ENCODE assay signal across 25 cellular contexts in the genomic region with DNA sequence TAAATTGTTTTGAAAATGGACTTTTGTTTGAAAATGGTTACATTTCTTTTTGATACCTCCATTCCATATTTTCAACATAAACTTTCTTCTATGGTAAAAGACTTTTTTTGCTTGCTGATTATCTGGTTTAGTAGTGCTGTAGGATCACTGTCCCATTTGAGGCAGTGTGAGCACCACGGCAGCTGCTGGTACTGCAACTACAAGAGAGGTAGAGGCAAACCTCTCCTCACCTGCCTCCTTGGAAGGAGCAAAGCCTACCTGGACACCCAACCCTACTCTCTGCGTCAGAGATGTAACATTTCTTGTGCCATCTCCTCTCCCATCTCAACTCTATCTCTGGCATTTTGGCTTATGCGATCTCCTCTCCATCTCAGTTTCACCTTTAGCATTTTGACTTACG. TPM values are rescaled to one million over a fixed set of nuclear protein-coding genes. Genes with fewer than 3 reads are reported as not detected.
DNase-seq lines count a peak whose midpoint lies in the region; ATAC-seq, FAIRE-seq and TF ChIP-seq lines count a peak whose summit lies in the region.
"Had no signal": no experiment of that assay in that cellular context is flagged by ENCODE, and none has a peak within 500 bp of the region (broad histone marks: within the 10 kb centered on the region; RNA-seq: fewer than 3 reads in every experiment).

No MANE protein-coding gene starts in this region.

- peak; percentile 54 for ATAC-seq in K562
- no peak for ATAC-seq in CD4-positive, alpha-beta T cell (ENCODE audit: poor library complexity)
- no peak for ATAC-seq in CD8-positive, alpha-beta T cell

- H4K20me1 ChIP-seq in K562 (replicated peaks; ENCODE audit: control insufficient read depth, insufficient read depth, low read length): peaks cover 77% of the 10 kb centered on the region

- no peak for TF ChIP-seq EP300 in K562 (IDR thresholded peaks at IDR 0.05; ENCODE audit: low read length)

- H3K9me1 ChIP-seq in K562 (ENCODE audit: control insufficient read depth, insufficient read depth, low read length): no peaks in the 10 kb centered on the region

- in situ Hi-C loops in K562 (cut with MboI): no loop called here

- H3K4me3 ChIP-seq in K562: no peak overlapping the region
- no peak overlapping the region for H3K4me3 ChIP-seq in neutrophil (ENCODE audit: low read depth in 1 of 2, low read length in 1 of 2)
- no peak overlapping the region for H3K4me3 ChIP-seq in CD8-positive, alpha-beta T cell (ENCODE audit: low read depth, low read length)
- H3K4me3 ChIP-seq: MG63, PC-9, SJCRH30 had no signal

- no peak overlapping the region for H3K27ac ChIP-seq in K562 (ENCODE audit: extremely low read depth, low read depth, low read length)
- peak overlapping the region; percentile 10 for H3K27ac ChIP-seq in neutrophil
- H3K27ac ChIP-seq in CD4-positive, alpha-beta T cell (ENCODE audit: low read depth, low read length): no peak overlapping the region
- no peak overlapping the region for H3K27ac ChIP-seq in CD8-positive, alpha-beta T cell (ENCODE audit: low read depth, low read length)
- H3K27ac ChIP-seq: HL-60, PC-9, RWPE1, SJCRH30 had no signal

- BruUV-seq in K562 (replicated peaks; lab: Mats Ljungman, UMichigan): no TSS peak

- H3K4me1 ChIP-seq in K562 (replicated peaks in 1 of 2; ENCODE audit: control insufficient read depth in 2 of 2, insufficient read depth in 2 of 2, low read length in 2 of 2): peaks cover 8 to 30% of the 10 kb centered on the region in 2 experiments; a peak in 3 of 5 replicates
- peaks cover 40 to 53% of the 10 kb centered on the region in 2 experiments for H3K4me1 ChIP-seq in neutrophil (ENCODE audit: control insufficient read depth in 1 of 2, insufficient read depth in 1 of 2, low read depth in 1 of 2, low read length in 1 of 2)
- peaks cover 12% of the 10 kb centered on the region for H3K4me1 ChIP-seq in CD8-positive, alpha-beta T cell (ENCODE audit: insufficient read depth, low read length)
- H3K4me1 ChIP-seq: SJCRH30 had no signal

- TF ChIP-seq CTCF in K562 (IDR thresholded peaks at IDR 0.05 in 2 of 3, conservative IDR thresholded peaks at IDR 0.05 in 1 of 3; ENCODE audit: insufficient read depth in 2 of 3, low read depth in 1 of 3, low read length in 3 of 3) (no peak), neutrophil (IDR thresholded peaks at IDR 0.05) (no peak)
- no peak for TF ChIP-seq CTCF in CD4-positive, alpha-beta T cell (IDR thresholded peaks at IDR 0.05)
- TF ChIP-seq CTCF in CD8-positive, alpha-beta T cell (IDR thresholded peaks at IDR 0.05): no peak

- no peak overlapping the region for H2AFZ ChIP-seq in K562 (ENCODE audit: low read depth, low read length)
- H2AFZ ChIP-seq: PC-9 had no signal

- peaks cover 3% of the 10 kb centered on the region for H3K36me3 Mint-ChIP-seq in activated naive CD4-positive, alpha-beta T cell treated with anti-CD3 and anti-CD28 coated beads, Interleukin-2, amount 50 U/mL, for 24 hours
- no peaks in the 10 kb centered on the region for H3K36me3 Mint-ChIP-seq in CD4-positive, alpha-beta T cell (ENCODE audit: low read depth)
- no peaks in the 10 kb centered on the region for H3K36me3 Mint-ChIP-seq in CD8-positive, alpha-beta T cell
- H3K36me3 Mint-ChIP-seq: CD8-positive, alpha-beta memory T cell had no signal

- peak overlapping the region; percentile 11 for H3K27ac Mint-ChIP-seq in activated naive CD4-positive, alpha-beta T cell treated with anti-CD3 and anti-CD28 coated beads, Interleukin-2, amount 50 U/mL, for 24 hours
- no peak overlapping the region for H3K27ac Mint-ChIP-seq in CD4-positive, alpha-beta T cell
- H3K27ac Mint-ChIP-seq in CD8-positive, alpha-beta T cell: no peak overlapping the region

- CTCF ChIA-PET in K562 (lab: Yijun Ruan, JAX; ENCODE audit: low intra/inter-chr PET ratio): no interaction called here
- CTCF ChIA-PET in CD4-positive, alpha-beta T cell (lab: Charles Lee): no interaction called here
- CTCF ChIA-PET in CD8-positive, alpha-beta T cell (lab: Charles Lee): no interaction called here

- intact Hi-C loops in K562 (cut with micrococcal nuclease): no loop called here
- intact Hi-C loops in CD4-positive, alpha-beta T cell (cut with DNase I, micrococcal nuclease): no loop called here
- intact Hi-C loops in CD8-positive, alpha-beta T cell (cut with DNase I, micrococcal nuclease): no loop called here

- POLR2A ChIA-PET in K562 (lab: Yijun Ruan, JAX): interaction anchor here (1.0 kb wide), 1 partner anchor 19 kb away, joined by 3 read pairs; no protein-coding TSS in a partner anchor
- POLR2A ChIA-PET in CD4-positive, alpha-beta T cell (lab: Charles Lee): no interaction called here
- POLR2A ChIA-PET in CD8-positive, alpha-beta T cell (lab: Charles Lee): no interaction called here

- no peak overlapping the region for H3K4me3 Mint-ChIP-seq in activated naive CD4-positive, alpha-beta T cell treated with anti-CD3 and anti-CD28 coated beads, Interleukin-2, amount 50 U/mL, for 24 hours
- H3K4me3 Mint-ChIP-seq in CD4-positive, alpha-beta T cell: no peak overlapping the region
- no peak overlapping the region for H3K4me3 Mint-ChIP-seq in CD8-positive, alpha-beta T cell

- no peak for FAIRE-seq in K562 (lab: Jason Lieb, UNC)
- FAIRE-seq in GM12891 (lab: Jason Lieb, UNC): no peak
- FAIRE-seq: D721Med had no signal

- H3K4me2 ChIP-seq in K562 (ENCODE audit: insufficient read depth, low read length): no peak overlapping the region
- H3K4me2 ChIP-seq: PC-9 had no signal

- peaks cover 100% of the 10 kb centered on the region for H3K79me2 ChIP-seq in K562 (ENCODE audit: control insufficient read depth, insufficient read depth, low read length)

- H3K9me3 ChIP-seq in K562 (replicated peaks; ENCODE audit: control insufficient read depth, insufficient read depth, low read depth, low read length): no peaks in the 10 kb centered on the region
- H3K9me3 ChIP-seq in neutrophil: no peaks in the 10 kb centered on the region
- H3K9me3 ChIP-seq in CD4-positive, alpha-beta T cell (ENCODE audit: control insufficient read depth, low read length): no peaks in the 10 kb centered on the region
- no peaks in the 10 kb centered on the region for H3K9me3 ChIP-seq in CD8-positive, alpha-beta T cell (ENCODE audit: low read length)
- H3K9me3 ChIP-seq: BE2C, MG63, SJCRH30 had no signal

- H3K27me3 Mint-ChIP-seq in activated naive CD4-positive, alpha-beta T cell treated with anti-CD3 and anti-CD28 coated beads, Interleukin-2, amount 50 U/mL, for 24 hours: no peaks in the 10 kb centered on the region
- no peaks in the 10 kb centered on the region for H3K27me3 Mint-ChIP-seq in CD4-positive, alpha-beta T cell
- H3K27me3 Mint-ChIP-seq in CD8-positive, alpha-beta T cell (ENCODE audit: low read depth): no peaks in the 10 kb centered on the region
- H3K27me3 Mint-ChIP-seq: CD8-positive, alpha-beta memory T cell had no signal

- no peaks in the 10 kb centered on the region for H3K9me3 Mint-ChIP-seq in activated naive CD4-positive, alpha-beta T cell treated with anti-CD3 and anti-CD28 coated beads, Interleukin-2, amount 50 U/mL, for 24 hours
- H3K9me3 Mint-ChIP-seq in CD4-positive, alpha-beta T cell: no peaks in the 10 kb centered on the region
- H3K9me3 Mint-ChIP-seq in CD8-positive, alpha-beta T cell: no peaks in the 10 kb centered on the region
- H3K9me3 Mint-ChIP-seq: CD8-positive, alpha-beta memory T cell had no signal

- WGBS in K562 (ENCODE audit: insufficient coverage, low coverage, missing lambda C conversion rate): 78% methylated on average over 3 of the region's 4 CpGs

- no peak for DNase-seq in activated naive CD4-positive, alpha-beta T cell treated with anti-CD3 and anti-CD28 coated beads, Interleukin-2, amount 50 U/mL, for 16 hours
- no peak for DNase-seq in K562 (ENCODE audit: extremely low read depth in 1 of 4, low spot score in 3 of 4)
- DNase-seq in CD4-positive, alpha-beta T cell: no peak
- DNase-seq in activated T-cell treated with anti-CD3 and anti-CD28 coated beads, Interleukin-2, amount 50 U/mL, for 1 hour: no peak
- no peak for DNase-seq in GM12891 (ENCODE audit: insufficient read length, low spot score)
- DNase-seq in CD8-positive, alpha-beta T cell: no peak
- DNase-seq: 8988T; BE2C; CD8-positive, alpha-beta memory T cell; HCEC 1CT; IMR-90; Karpas-422; MG63; NCI-H1048; NCI-H1436; NCI-H1930; NCI-H226; NCI-H524; PC-9; SJCRH30 had no signal

- TF ChIP-seq RAD21 in K562 (CRISPR knock-in tag; conservative IDR thresholded peaks at IDR 0.05 in 1 of 2, IDR thresholded peaks at IDR 0.05 in 1 of 2): no peak

- no peak for TF ChIP-seq POLR2A in K562 (conservative IDR thresholded peaks at IDR 0.05)
- no peak for TF ChIP-seq POLR2A in GM12891 (IDR thresholded peaks at IDR 0.05; ENCODE audit: low read depth, low read length)

- H3K9ac ChIP-seq in K562 (ENCODE audit: insufficient read depth in 1 of 2, low read depth in 2 of 2, low read length in 2 of 2): no peak overlapping the region; a peak in 1 of 4 replicates

- H3K4me1 Mint-ChIP-seq in activated naive CD4-positive, alpha-beta T cell treated with anti-CD3 and anti-CD28 coated beads, Interleukin-2, amount 50 U/mL, for 24 hours: peaks cover 59% of the 10 kb centered on the region
- H3K4me1 Mint-ChIP-seq in CD4-positive, alpha-beta T cell (ENCODE audit: low read depth): peaks cover 73% of the 10 kb centered on the region
- H3K4me1 Mint-ChIP-seq in CD8-positive, alpha-beta T cell (ENCODE audit: low read depth): peaks cover 62% of the 10 kb centered on the region

- H3K27me3 ChIP-seq in K562 (ENCODE audit: control insufficient read depth in 2 of 2, insufficient read depth in 2 of 2, low read length in 2 of 2) (no peaks in the 10 kb centered on the region), neutrophil (no peaks in the 10 kb centered on the region)
- no peaks in the 10 kb centered on the region for H3K27me3 ChIP-seq in CD4-positive, alpha-beta T cell (ENCODE audit: control insufficient read depth, insufficient read depth, low read length)
- H3K27me3 ChIP-seq in CD8-positive, alpha-beta T cell (ENCODE audit: insufficient read depth, low read length): no peaks in the 10 kb centered on the region
- H3K27me3 ChIP-seq: BE2C, MG63, SJCRH30 had no signal

- H3K36me3 ChIP-seq in K562 (ENCODE audit: control insufficient read depth, insufficient read depth, low read length): peaks cover 8% of the 10 kb centered on the region; the same call in 1 of the 3 replicates
- H3K36me3 ChIP-seq in neutrophil: no peaks in the 10 kb centered on the region
- no peaks in the 10 kb centered on the region for H3K36me3 ChIP-seq in CD8-positive, alpha-beta T cell (ENCODE audit: insufficient read depth, low read length)
- H3K36me3 ChIP-seq: BE2C, MG63, SJCRH30 had no signal

RNA-seq across cellular contexts. Expression of gene RYBP, which starts 58.3 kb away (rescaled TPM):
- 4.0 and 11.2 TPM in 2 replicates for total RNA-seq in K562 (2011; cell fraction: chromatin; rRNA removed; ENCODE audit: low replicate concordance)
- 2.7 and 3.4 TPM in 2 replicates for total RNA-seq in K562 (2011; cell fraction: nucleolus; rRNA removed)
- total RNA-seq in K562 (2011; cell fraction: nucleoplasm; rRNA removed): 7.3 and 13.5 TPM in 2 replicates
- total RNA-seq in K562 (2014; rRNA removed): 4.9 and 6.6 TPM in 2 replicates
- total RNA-seq in K562 (2014; rRNA removed; fragmentation: Illumina TruSeq; extraction: Trizol): 13.4 and 13.8 TPM in 2 replicates
- total RNA-seq in K562 (2015; rRNA removed; fragmentation: Illumina TruSeq; extraction: Trizol): 13.2 and 14.8 TPM in 2 replicates
- 12.6 and 13.5 TPM in 2 replicates for total RNA-seq in K562 (2021)
- 6.0 and 9.6 TPM in 2 replicates for polyA plus RNA-seq in K562 (2011; rRNA removed)
- 1.9 and 3.6 TPM in 2 replicates for polyA plus RNA-seq in K562 (2011; cell fraction: cytosol; rRNA removed)
- 4.8 and 5.3 TPM in 2 replicates for polyA plus RNA-seq in K562 (2011; cell fraction: nucleus; rRNA removed)
- polyA plus RNA-seq in K562 (2012): 11.9 and 12.6 TPM in 2 replicates
- polyA plus RNA-seq in K562 (2014; fragmentation: Illumina TruSeq; extraction: Trizol): 14.7 and 16.6 TPM in 2 replicates
- polyA plus RNA-seq in K562 (2014; fragmentation: Nextera tagmentation; extraction: Ambion mirVana): 1 to 10 TPM; 4.8 to 4.9 TPM
- 9.0 and 9.1 TPM in 2 replicates for polyA plus RNA-seq in K562 (2014; rRNA removed)
- 9.1 and 10.5 TPM in 2 replicates for polyA minus RNA-seq in K562 (2011; rRNA and poly(A)+ RNA removed)
- polyA minus RNA-seq in K562 (2011; cell fraction: cytosol; rRNA and poly(A)+ RNA removed): 3.8 and 5.9 TPM in 2 replicates
- 4.4 and 7.7 TPM in 2 replicates for polyA minus RNA-seq in K562 (2011; cell fraction: nucleus; rRNA and poly(A)+ RNA removed)
- total RNA-seq in CD4-positive, alpha-beta T cell: 10 to 100 TPM; 14.1 to 14.2 TPM
- 7.5 TPM for polyA plus RNA-seq in GM12891 (2012; ENCODE audit: low read depth, missing spikeins)
- total RNA-seq in CD8-positive, alpha-beta T cell: 10 to 100 TPM; 17.6 to 18.8 TPM
